8 cellular contexts compared by ENCODE assay signal in the genomic region with DNA sequence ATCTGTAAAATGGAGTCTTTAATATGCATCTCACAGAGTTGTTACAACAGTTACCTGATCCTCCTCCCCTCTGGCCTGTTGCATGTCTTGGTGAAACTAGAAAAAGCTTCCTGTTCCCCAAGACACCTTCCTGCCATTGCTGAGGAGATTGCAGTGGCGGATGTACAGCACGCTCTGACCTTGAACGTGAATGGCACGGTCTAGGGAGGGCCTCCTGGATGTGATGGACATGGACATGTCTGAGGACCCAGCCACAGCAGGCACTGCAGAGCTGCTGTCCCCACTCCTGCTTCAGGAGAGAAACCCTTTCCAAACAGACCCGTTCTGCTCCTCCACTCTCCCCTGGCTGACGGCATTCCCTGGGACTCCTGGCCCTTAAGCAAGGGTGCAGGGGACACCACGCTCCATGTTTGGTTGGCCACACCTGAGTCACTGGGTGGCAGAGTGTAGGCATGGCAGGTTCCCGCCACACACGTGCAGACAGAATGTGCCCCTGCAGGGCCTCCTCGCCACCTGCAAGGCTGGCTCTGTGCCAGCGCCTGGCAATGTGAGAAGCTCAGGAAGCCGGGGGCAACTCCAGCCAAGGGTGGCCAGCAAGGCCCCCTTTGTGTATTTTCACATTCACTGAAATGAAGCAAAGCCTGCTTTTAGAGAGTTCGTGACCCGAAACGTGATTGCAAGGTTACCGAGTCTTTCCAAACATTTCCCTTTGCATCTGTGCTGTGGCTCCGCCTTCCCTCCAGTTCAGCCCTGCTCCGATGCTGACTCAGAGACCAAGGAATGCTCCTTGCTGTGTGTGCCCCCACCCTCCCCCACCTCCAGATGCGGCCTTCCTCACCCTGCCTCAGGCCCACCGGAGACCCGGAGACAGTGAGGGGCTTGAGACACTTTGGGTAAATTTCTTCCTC. TPM values are rescaled to one million over a fixed set of nuclear protein-coding genes. Genes with fewer than 3 reads are reported as not detected.
DNase-seq lines count a peak whose midpoint lies in the region; ATAC-seq and TF ChIP-seq lines count a peak whose summit lies in the region.

No MANE protein-coding gene starts in this region.

- CTCF ChIA-PET in AG04449 (lab: Yijun Ruan, JAX), result interaction anchor here (1.0 to 1.7 kb wide), 2 partner anchors 9 to 17 kb away, joined by 4 read pairs; no protein-coding TSS in a partner anchor

- POLR2A ChIA-PET in AG04449 (lab: Yijun Ruan, JAX), result interaction anchor here (0.5 kb wide), 1 partner anchor 342 kb away, joined by 3 read pairs; no protein-coding TSS in a partner anchor

- peak; percentile 56 to 81 for ATAC-seq in left cardiac atrium
- ATAC-seq in GM18520 (IDR thresholded peaks at IDR 0.05; ENCODE audit: unreplicated experiment), result no peak
- ATAC-seq in GM18873 (IDR thresholded peaks at IDR 0.05; ENCODE audit: low FRiP score, unreplicated experiment), result no peak

- no peak for TF ChIP-seq EP300 in sigmoid colon (IDR thresholded peaks at IDR 0.05)

- intact Hi-C loops in left cardiac atrium (cut with DNase I), result no loop called here
- intact Hi-C loops in sigmoid colon (cut with DNase I), result no loop called here
- intact Hi-C loops in colonic mucosa (cut with DNase I), result no loop called here

- TF ChIP-seq POLR2A in sigmoid colon (IDR thresholded peaks at IDR 0.05), result no peak

- H3K36me3 ChIP-seq in HUES6 (ENCODE audit: control insufficient read depth, insufficient read depth, low read length) (no peaks in the 10 kb centered on the region), sigmoid colon (no peaks in the 10 kb centered on the region), colonic mucosa (no peaks in the 10 kb centered on the region)

- peak; percentile 29 for DNase-seq in AG04449 (ENCODE audit: low read depth, low spot score)
- peak; percentile 65 for DNase-seq in SW480 (ENCODE audit: low spot score)
- peak; percentile 45 for DNase-seq in left cardiac atrium
- DNase-seq in sigmoid colon, result peak; percentile 87
- DNase-seq in colonic mucosa, result no peak

- no peak for TF ChIP-seq CTCF in AG04449 (IDR thresholded peaks at IDR 0.05; ENCODE audit: insufficient read depth, low read length, missing control alignments)
- TF ChIP-seq CTCF in sigmoid colon (IDR thresholded peaks at IDR 0.05), result peak in 1 of 4 experiments; percentile 19
- no peak for TF ChIP-seq CTCF in colonic mucosa (IDR thresholded peaks at IDR 0.05)

- H3K9me3 ChIP-seq in HUES6 (ENCODE audit: control insufficient read depth, insufficient read depth, low read depth, low read length) (peaks cover 6% of the 10 kb centered on the region; the same call in 1 of the 2 replicates), sigmoid colon (peaks cover 0 to 5% (median 0%) of the 10 kb centered on the region in 4 donors), colonic mucosa (no peaks in the 10 kb centered on the region)

- H3K27ac ChIP-seq in HUES6 (ENCODE audit: low read depth, low read length) (no peak overlapping the region), sigmoid colon (peak overlapping the region; percentile 59 to 78 (median 69)), colonic mucosa (no peak overlapping the region)

- 22 to 36% methylated on average over 21 of the region's 21 CpGs for WGBS in sigmoid colon, 2 donors

- H3K27me3 ChIP-seq in HUES6 (ENCODE audit: control insufficient read depth, insufficient read depth, low read length) (no peaks in the 10 kb centered on the region), sigmoid colon (no peaks in the 10 kb centered on the region), colonic mucosa (no peaks in the 10 kb centered on the region)

- H3K4me3 ChIP-seq in AG04449 (ENCODE audit: low read depth, low read length) (no peak overlapping the region), HUES6 (ENCODE audit: low read depth, low read length) (peak overlapping the region; percentile 24; the same call in 1 of the 2 replicates), sigmoid colon (no peak overlapping the region), colonic mucosa (no peak overlapping the region)

- peaks cover 22% of the 10 kb centered on the region for H3K4me1 ChIP-seq in HUES6 (ENCODE audit: control insufficient read depth, insufficient read depth, low read length)
- H3K4me1 ChIP-seq in sigmoid colon, result peaks cover 0 to 45% (median 35%) of the 10 kb centered on the region in 4 donors
- H3K4me1 ChIP-seq in colonic mucosa, result no peaks in the 10 kb centered on the region

- H3K9ac ChIP-seq in HUES6 (ENCODE audit: low read length), result no peak overlapping the region
- H3K9ac ChIP-seq in colonic mucosa (ENCODE audit: low read depth in 2 of 2, low read length in 2 of 2), result no peak overlapping the region

RNA-seq across cellular contexts. Expression of a gene that starts 46.0 kb away (rescaled TPM):
- 10 to 100 TPM; 48.5 to 78.2 TPM for total RNA-seq in left cardiac atrium
- total RNA-seq in sigmoid colon, result 10 to 100 TPM; 14.5 to 49.6 (median 32.1) TPM
- 1 to 10 TPM; 1.2 to 5.0 (median 3.6) TPM for polyA plus RNA-seq in sigmoid colon
- total RNA-seq in colonic mucosa, result 1 to 10 TPM; 1.3 to 5.0 TPM

Comparison
In these comparisons a context has a peak if more than half of its experiments do, and no peak if none do; other contexts are left out.
1. H3K27ac ChIP-seq: peak in sigmoid colon (4 of 4); none in HUES6 (single experiment) and colonic mucosa (single experiment).
2. ATAC-seq: peak in left cardiac atrium (2 of 2); none in GM18520 (single experiment) and GM18873 (single experiment).